ENCODE assay signal across 20 cellular contexts in the genomic region with DNA sequence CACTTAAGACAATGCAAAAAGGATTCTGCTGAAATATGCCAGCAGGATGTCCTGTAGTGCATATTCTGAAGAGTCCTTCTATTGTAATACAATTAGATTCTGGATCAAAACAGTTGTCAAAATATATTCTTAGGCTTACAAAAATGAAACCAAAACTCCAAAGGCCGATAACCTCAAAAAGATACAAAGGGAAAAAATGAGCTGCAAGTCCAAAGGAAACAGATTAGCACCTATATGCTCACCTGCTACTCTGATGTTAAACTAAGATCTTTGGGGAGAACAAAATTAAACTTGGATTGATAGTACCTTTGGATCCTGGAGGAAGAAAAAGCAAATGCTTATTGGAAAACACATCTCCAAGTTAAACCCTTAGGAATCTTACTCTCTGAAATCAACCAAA.
"Had no signal": no experiment of that assay in that cellular context is flagged by ENCODE, and none has a peak within 500 bp of the region (broad histone marks: within the 10 kb centered on the region; RNA-seq: fewer than 3 reads in every experiment).

No MANE protein-coding gene starts in this region.

- H3K27ac ChIP-seq: HL-60, RWPE1 had no signal

- ATAC-seq: Panc1 had no signal

- DNase-seq: IMR-90, Karpas-422, KG1, MV-4-11, NCI-H1048, NCI-H1105, NCI-H1417, NCI-H1436 treated with DMSO at 0.1 percent for 48 hours, NCI-H1694, NCI-H187 treated with DMSO at 0.1 percent for 48 hours, NCI-H2081, NCI-H2107, NCI-H2227 treated with DMSO at 0.1 percent for 48 hours, NCI-H524, NCI-H526 treated with DMSO at 0.1 percent for 48 hours, NCI-H748 treated with DMSO at 0.1 percent for 48 hours, SHP77 had no signal
